Comparison of ENCODE assay signal across 1 cellular context in the genomic region with DNA sequence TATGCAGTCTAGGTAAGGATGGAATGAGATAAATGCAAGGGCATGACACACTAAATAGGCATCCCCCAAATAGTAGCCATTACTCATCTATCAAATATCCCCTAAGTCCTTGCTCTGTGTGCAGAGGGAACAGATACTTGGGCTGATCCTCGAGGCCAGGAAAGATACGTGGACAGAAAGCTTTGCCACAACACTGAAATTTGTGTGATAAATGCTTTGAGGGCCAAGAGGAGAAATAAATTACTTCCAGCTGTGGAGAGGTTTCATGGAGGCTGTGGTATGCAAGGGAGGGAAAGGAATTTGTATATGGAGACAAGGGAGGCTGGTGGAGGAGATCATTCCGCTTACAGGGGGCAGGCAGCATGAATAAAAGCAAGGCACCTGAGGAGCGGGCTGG.
TF ChIP-seq lines count a peak whose summit lies in the region.

No MANE protein-coding gene starts in this region.

TF ChIP-seq in endothelial cell of umbilical vein, 7 proteins besides CTCF, POLR2A, EP300 and RAD21:
- TF ChIP-seq, protein P1, sequence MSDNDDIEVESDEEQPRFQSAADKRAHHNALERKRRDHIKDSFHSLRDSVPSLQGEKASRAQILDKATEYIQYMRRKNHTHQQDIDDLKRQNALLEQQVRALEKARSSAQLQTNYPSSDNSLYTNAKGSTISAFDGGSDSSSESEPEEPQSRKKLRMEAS (IDR thresholded peaks at IDR 0.05; ENCODE audit: insufficient read depth, insufficient read length): no peak
- peak; percentile 19 for TF ChIP-seq JUN (IDR thresholded peaks at IDR 0.05; ENCODE audit: borderline replicate concordance, insufficient read depth, insufficient read length, low read depth)
- no peak for TF ChIP-seq MYC (IDR thresholded peaks at IDR 0.05; ENCODE audit: low read depth, low read length)
- no peak for TF ChIP-seq POLR2AphosphoS5 (IDR thresholded peaks at IDR 0.05; ENCODE audit: insufficient read depth, low read depth, low read length)
- no peak for TF ChIP-seq EZH2 (IDR thresholded peaks at IDR 0.05; ENCODE audit: borderline replicate concordance, low read depth, low read length, severe bottlenecking)
- TF ChIP-seq GATA2 (IDR thresholded peaks at IDR 0.05; ENCODE audit: insufficient read depth, insufficient read length, low read depth, low read length): no peak
- TF ChIP-seq FOS (IDR thresholded peaks at IDR 0.05; ENCODE audit: borderline replicate concordance, insufficient read depth, low read length): peak; percentile 32
